ENCODE assay signal across 8 cellular contexts in the genomic region with DNA sequence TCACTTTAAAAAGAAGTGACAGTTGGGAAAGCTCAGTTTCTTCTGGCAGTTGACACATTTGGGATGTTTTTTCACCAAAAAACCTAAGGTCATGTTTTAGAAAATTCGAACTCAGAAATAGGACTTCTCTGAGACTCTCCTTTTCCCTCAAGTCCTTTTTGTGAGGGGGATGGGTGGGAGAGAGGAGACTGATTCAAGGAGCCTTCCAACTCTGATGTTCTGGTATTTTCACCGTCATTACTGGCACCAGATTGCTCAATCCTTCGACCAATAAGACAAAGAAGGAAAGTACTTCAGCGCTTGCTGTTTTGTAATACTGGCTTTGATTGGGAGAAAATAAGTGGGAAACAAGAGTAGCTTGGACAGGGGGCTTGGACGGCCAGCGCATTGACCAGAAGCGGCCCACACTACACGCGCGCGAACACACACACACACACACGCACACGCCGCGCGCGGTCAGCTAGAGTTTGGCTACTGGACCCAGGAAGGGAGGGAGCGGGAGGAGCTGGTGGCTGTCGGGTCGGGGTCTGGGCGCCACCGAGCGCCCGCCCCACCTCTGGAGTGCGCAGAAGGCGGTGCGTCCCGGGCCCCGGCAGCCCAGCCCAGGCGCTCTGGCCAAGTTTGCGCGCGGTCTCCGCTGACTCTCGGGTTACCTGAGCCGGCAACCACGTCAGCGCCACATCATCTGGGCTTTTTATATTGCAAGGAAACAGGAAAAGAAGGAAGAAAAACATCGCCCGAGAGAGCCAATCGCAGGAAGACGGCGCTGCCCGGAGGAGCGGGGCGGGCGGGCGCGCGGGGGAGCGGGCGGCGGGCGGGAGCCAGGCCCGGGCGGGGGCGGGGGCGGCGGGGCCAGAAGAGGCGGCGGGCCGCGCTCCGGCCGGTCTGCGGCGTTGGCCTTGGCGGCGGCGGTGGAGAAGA. TPM values are rescaled to one million over a fixed set of nuclear protein-coding genes. Genes with fewer than 3 reads are reported as not detected.
DNase-seq lines count a peak whose midpoint lies in the region; ATAC-seq and TF ChIP-seq lines count a peak whose summit lies in the region.

A gene (plus strand): TSS at position 855 of the 921 bp plus-strand sequence. CDS start 66 bp downstream, at position 921.

- no peaks in the 10 kb centered on the region for H3K9me3 Mint-ChIP-seq in neural crest cell

- ATAC-seq in HG03045 (IDR thresholded peaks at IDR 0.05; ENCODE audit: unreplicated experiment) (peak; percentile 25), SK-N-SH treated with all-trans-retinoic acid at 6 μM for 48 hours (peak; percentile 88), HG03108 (IDR thresholded peaks at IDR 0.05; ENCODE audit: unreplicated experiment) (no peak)

- peaks cover 95% of the 10 kb centered on the region for H3K27me3 Mint-ChIP-seq in neural crest cell (ENCODE audit: low read depth)

- peaks cover 5% of the 10 kb centered on the region for H3K4me1 Mint-ChIP-seq in neural crest cell

- H3K27ac Mint-ChIP-seq in neural crest cell (ENCODE audit: unreplicated experiment), result no peak within 1 kb of the TSS

- peak within 1 kb of the TSS; percentile 90 for H3K4me3 Mint-ChIP-seq in neural crest cell

- TF ChIP-seq CTCF in neural crest cell (conservative IDR thresholded peaks at IDR 0.05), result no peak

- DNase-seq in NCI-H82 (lab: John Stamatoyannopoulos, UW) (peak; percentile 36), NCI-H82 treated with DMSO at 0.1 percent for 48 hours (lab: John Stamatoyannopoulos, UW; ENCODE audit: unreplicated experiment) (no peak), fibroblast of gingiva (ENCODE audit: low read depth) (peak; percentile 88), neural crest cell (ENCODE audit: low read depth, low spot score) (peak; percentile 24), NCI-H187 treated with DMSO at 0.1 percent for 48 hours (lab: John Stamatoyannopoulos, UW) (no peak)

- no peaks in the 10 kb centered on the region for H3K36me3 Mint-ChIP-seq in neural crest cell (ENCODE audit: low read depth)

TF ChIP-seq in SK-N-SH treated with all-trans-retinoic acid at 6 μM for 48 hours, 23 proteins besides CTCF, POLR2A, EP300 and RAD21:
- TF ChIP-seq, protein P1, sequence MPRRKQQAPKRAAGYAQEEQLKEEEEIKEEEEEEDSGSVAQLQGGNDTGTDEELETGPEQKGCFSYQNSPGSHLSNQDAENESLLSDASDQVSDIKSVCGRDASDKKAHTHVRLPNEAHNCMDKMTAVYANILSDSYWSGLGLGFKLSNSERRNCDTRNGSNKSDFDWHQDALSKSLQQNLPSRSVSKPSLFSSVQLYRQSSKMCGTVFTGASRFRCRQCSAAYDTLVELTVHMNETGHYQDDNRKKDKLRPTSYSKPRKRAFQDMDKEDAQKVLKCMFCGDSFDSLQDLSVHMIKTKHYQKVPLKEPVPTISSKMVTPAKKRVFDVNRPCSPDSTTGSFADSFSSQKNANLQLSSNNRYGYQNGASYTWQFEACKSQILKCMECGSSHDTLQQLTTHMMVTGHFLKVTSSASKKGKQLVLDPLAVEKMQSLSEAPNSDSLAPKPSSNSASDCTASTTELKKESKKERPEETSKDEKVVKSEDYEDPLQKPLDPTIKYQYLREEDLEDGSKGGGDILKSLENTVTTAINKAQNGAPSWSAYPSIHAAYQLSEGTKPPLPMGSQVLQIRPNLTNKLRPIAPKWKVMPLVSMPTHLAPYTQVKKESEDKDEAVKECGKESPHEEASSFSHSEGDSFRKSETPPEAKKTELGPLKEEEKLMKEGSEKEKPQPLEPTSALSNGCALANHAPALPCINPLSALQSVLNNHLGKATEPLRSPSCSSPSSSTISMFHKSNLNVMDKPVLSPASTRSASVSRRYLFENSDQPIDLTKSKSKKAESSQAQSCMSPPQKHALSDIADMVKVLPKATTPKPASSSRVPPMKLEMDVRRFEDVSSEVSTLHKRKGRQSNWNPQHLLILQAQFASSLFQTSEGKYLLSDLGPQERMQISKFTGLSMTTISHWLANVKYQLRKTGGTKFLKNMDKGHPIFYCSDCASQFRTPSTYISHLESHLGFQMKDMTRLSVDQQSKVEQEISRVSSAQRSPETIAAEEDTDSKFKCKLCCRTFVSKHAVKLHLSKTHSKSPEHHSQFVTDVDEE (CRISPR knock-in tag; IDR thresholded peaks at IDR 0.05), result 0 out of 2 replicates have a peak, but pooled peaks have one; percentile 18
- no peak for TF ChIP-seq ISL1 (CRISPR knock-in tag; IDR thresholded peaks at IDR 0.05)

RNA-seq across cellular contexts. Expression of the gene that starts here (rescaled TPM):
- total RNA-seq in neural crest cell, result 0.41 and 0.56 TPM in 2 replicates

Comparison
In these comparisons a context has a peak if more than half of its experiments do, and no peak if none do; other contexts are left out.
1. DNase-seq: peak in NCI-H82 (single experiment) and fibroblast of gingiva (single experiment); none in NCI-H82 treated with DMSO at 0.1 percent for 48 hours (single experiment) and NCI-H187 treated with DMSO at 0.1 percent for 48 hours (single experiment).
2. Peak in DNase-seq in neural crest cell; RNA of the gene not detected or under 1 TPM.